In genomic region chr2:177756346-177756745, GRCh38 we compare ENCODE assay signal across 23 cellular contexts.
"Had no signal": no experiment of that assay in that cellular context is flagged by ENCODE, and none has a peak within 500 bp of the region (broad histone marks: within the 10 kb centered on the region; RNA-seq: fewer than 3 reads in every experiment).

No MANE protein-coding gene starts in this region.

- H3K36me3 Mint-ChIP-seq: IgD-negative memory B cell had no signal

- H3K27ac ChIP-seq: HL-60, KMS-11, RWPE1 had no signal

- H3K4me2 ChIP-seq: KMS-11, SK-N-SH had no signal

- H3K4me3 ChIP-seq: K562 had no signal

- H3K4me3 Mint-ChIP-seq: IgD-negative memory B cell had no signal

- H3K9ac ChIP-seq: KMS-11, SK-N-SH had no signal

- H3K27ac Mint-ChIP-seq: IgD-negative memory B cell had no signal

- H3K9me2 ChIP-seq: SK-N-SH had no signal

- H3K9me3 Mint-ChIP-seq: IgD-negative memory B cell had no signal

- H3K9me3 ChIP-seq: SK-N-SH had no signal

- DNase-seq: Kasumi-1; NCI-H1092; NCI-H1105 treated with DMSO at 0.1 percent for 48 hours; NCI-H1417 treated with DMSO at 0.1 percent for 48 hours; NCI-H146; NCI-H1694 treated with DMSO at 0.1 percent for 48 hours; NCI-H1930; NCI-H2081; NCI-H2107; NCI-H2227 treated with DMSO at 0.1 percent for 48 hours; NCI-H524 treated with DMSO at 0.1 percent for 48 hours; NCI-H69; NCI-H774; NK-92 treated with Interleukin-12 subunit alpha and Interleukin-12 subunit beta, amount 100 ng/mL, for 24 hours; PC-3; SHP77; SK-N-SH; SW 1271 had no signal
